Comparison of ENCODE assay signal across 12 cellular contexts in genomic region chr18:69956037-69956436, GRCh38. TPM values are rescaled to one million over a fixed set of nuclear protein-coding genes. Genes with fewer than 3 reads are reported as not detected.
DNase-seq lines count a peak whose midpoint lies in the region; ATAC-seq, FAIRE-seq and TF ChIP-seq lines count a peak whose summit lies in the region.
"Had no signal": no experiment of that assay in that cellular context is flagged by ENCODE, and none has a peak within 500 bp of the region (broad histone marks: within the 10 kb centered on the region; RNA-seq: fewer than 3 reads in every experiment).

No MANE protein-coding gene starts in this region.

- TF ChIP-seq RAD21 in HepG2 (CRISPR knock-in tag; IDR thresholded peaks at IDR 0.05), result no peak

- intact Hi-C loops in right lobe of liver (cut with DNase I) (no loop called here), HepG2 (cut with micrococcal nuclease; ENCODE audit: unreplicated experiment) (no loop called here), transverse colon (cut with DNase I; ENCODE audit: low total_unique reads) (no loop called here)

- no peaks in the 10 kb centered on the region for H3K79me2 ChIP-seq in HepG2 (ENCODE audit: insufficient read depth, low read length)

- H3K9ac ChIP-seq in HepG2 (ENCODE audit: insufficient read depth, low read depth, low read length), result no peak overlapping the region
- H3K9ac ChIP-seq: BLaER1 had no signal

- H3K4me2 ChIP-seq in HepG2 (ENCODE audit: low read depth, low read length), result no peak overlapping the region
- H3K4me2 ChIP-seq: BLaER1 had no signal

- no peak for DNase-seq in right lobe of liver
- DNase-seq in HepG2 (ENCODE audit: low spot score), result no peak
- DNase-seq in activated naive CD4-positive, alpha-beta T cell treated with anti-CD3 and anti-CD28 coated beads, Interleukin-2, amount 10 ng/mL, durations not matched to agents 7 days and 5 days, result peak; percentile 47
- DNase-seq in transverse colon, result no peak
- DNase-seq in H54 (ENCODE audit: insufficient read length, low spot score), result no peak
- DNase-seq in GM13977 (ENCODE audit: low spot score), result no peak
- DNase-seq: activated B cell treated with CpG ODN at 0.5 μM for 24 hours, NCI-H2029 treated with DMSO at 0.1 percent for 48 hours had no signal

- TF ChIP-seq CTCF in right lobe of liver (IDR thresholded peaks at IDR 0.05) (no peak), HepG2 (CRISPR knock-in tag; IDR thresholded peaks at IDR 0.05) (no peak), transverse colon (IDR thresholded peaks at IDR 0.05) (no peak), GM13977 (IDR thresholded peaks at IDR 0.05; ENCODE audit: extremely low read depth, insufficient read depth, missing control alignments) (no peak)

- in situ Hi-C loops in HepG2 (cut with HindIII; ENCODE audit: extremely low pct_ligation_motif_present, low pct_unique_long_range_greater_than_20kb), result no loop called here
- in situ Hi-C loops in transverse colon (cut with MboI; ENCODE audit: low pct_ligation_motif_present in 1 of 4, low pct_unique_long_range_greater_than_20kb in 1 of 4, low sequenced_read_pairs in 3 of 4), result no loop called here
- in situ Hi-C loops in GM13977 (cut with MboI; ENCODE audit: low pct_unique_long_range_greater_than_20kb, low sequenced_read_pairs, unreplicated experiment), result no loop called here

- peaks cover 5% of the 10 kb centered on the region for H3K9me3 Mint-ChIP-seq in activated naive CD4-positive, alpha-beta T cell treated with anti-CD3 and anti-CD28 coated beads, Interleukin-2, amount 10 ng/mL, durations not matched to agents 7 days and 5 days

- WGBS in right lobe of liver (ENCODE audit: insufficient coverage, low coverage, low lambda C conversion rate, missing lambda C conversion rate), result 60% methylated on average over 2 of the region's 4 CpGs
- 82% methylated on average over 4 of the region's 4 CpGs for WGBS in HepG2 (ENCODE audit: low lambda C conversion rate)
- 29 to 67% methylated on average over 1 to 4 of the region's 4 CpGs for WGBS in transverse colon (ENCODE audit: low coverage in 1 of 2), 2 donors

- no peak for FAIRE-seq in HepG2 (lab: Jason Lieb, UNC)
- no peak for FAIRE-seq in H54 (lab: Jason Lieb, UNC)

- BruUV-seq in HepG2 (replicated peaks; lab: Mats Ljungman, UMichigan), result no TSS peak

- no peak overlapping the region for H3K4me3 ChIP-seq in right lobe of liver
- H3K4me3 ChIP-seq in HepG2 (replicated peaks in 1 of 3; ENCODE audit: insufficient read depth in 1 of 3, low read depth in 2 of 3, low read length in 3 of 3), result no peak overlapping the region
- H3K4me3 ChIP-seq in transverse colon, result no peak overlapping the region
- H3K4me3 ChIP-seq: BLaER1 had no signal

- H3K36me3 Mint-ChIP-seq in activated naive CD4-positive, alpha-beta T cell treated with anti-CD3 and anti-CD28 coated beads, Interleukin-2, amount 10 ng/mL, durations not matched to agents 7 days and 5 days, result peaks cover 20% of the 10 kb centered on the region

- CTCF ChIA-PET in HepG2 (lab: Yijun Ruan, JAX; ENCODE audit: low intra/inter-chr PET ratio, low total read pairs), result no interaction called here
- CTCF ChIA-PET in activated naive CD4-positive, alpha-beta T cell treated with anti-CD3 and anti-CD28 coated beads, Interleukin-2, amount 10 ng/mL, durations not matched to agents 7 days and 5 days (lab: Charles Lee), result interaction anchor here (0.7 to 1.4 kb wide), 8 partner anchors 9 to 70 kb away, joined by 3 to 8 read pairs (median 3); no protein-coding TSS in a partner anchor

- H3K27ac Mint-ChIP-seq in activated naive CD4-positive, alpha-beta T cell treated with anti-CD3 and anti-CD28 coated beads, Interleukin-2, amount 10 ng/mL, durations not matched to agents 7 days and 5 days, result no peak overlapping the region

- no peak for TF ChIP-seq POLR2A in right lobe of liver (IDR thresholded peaks at IDR 0.05)
- no peak for TF ChIP-seq POLR2A in HepG2 (IDR thresholded peaks at IDR 0.05; ENCODE audit: insufficient read depth in 1 of 2, low read depth in 2 of 2, low read length in 2 of 2)
- TF ChIP-seq POLR2A in transverse colon (IDR thresholded peaks at IDR 0.05), result no peak
- no peak for TF ChIP-seq POLR2A in H54 (IDR thresholded peaks at IDR 0.05; ENCODE audit: low read depth, low read length)

- no peaks in the 10 kb centered on the region for H3K27me3 Mint-ChIP-seq in activated naive CD4-positive, alpha-beta T cell treated with anti-CD3 and anti-CD28 coated beads, Interleukin-2, amount 10 ng/mL, durations not matched to agents 7 days and 5 days
- H3K27me3 Mint-ChIP-seq: activated B cell treated with CpG ODN at 0.5 μM for 24 hours had no signal

- H3K9me3 ChIP-seq in right lobe of liver, result no peaks in the 10 kb centered on the region
- no peaks in the 10 kb centered on the region for H3K9me3 ChIP-seq in HepG2 (ENCODE audit: low read length)
- no peaks in the 10 kb centered on the region for H3K9me3 ChIP-seq in transverse colon
- H3K9me3 ChIP-seq: BLaER1 had no signal

- H3K4me1 Mint-ChIP-seq in activated naive CD4-positive, alpha-beta T cell treated with anti-CD3 and anti-CD28 coated beads, Interleukin-2, amount 10 ng/mL, durations not matched to agents 7 days and 5 days, result peaks cover 35% of the 10 kb centered on the region

- no peaks in the 10 kb centered on the region for H3K27me3 ChIP-seq in right lobe of liver
- H3K27me3 ChIP-seq in HepG2 (ENCODE audit: control insufficient read depth in 1 of 2, insufficient read depth in 2 of 2, low read length in 2 of 2), result no peaks in the 10 kb centered on the region
- no peaks in the 10 kb centered on the region for H3K27me3 ChIP-seq in transverse colon
- H3K27me3 ChIP-seq: BLaER1 had no signal

- no peaks in the 10 kb centered on the region for H3K4me1 ChIP-seq in right lobe of liver
- peaks cover 8% of the 10 kb centered on the region; the same call in 1 of the 2 replicates for H3K4me1 ChIP-seq in HepG2 (ENCODE audit: insufficient read depth, low read length)
- H3K4me1 ChIP-seq in transverse colon, result peaks cover 0 to 4% (median 0%) of the 10 kb centered on the region in 4 donors
- H3K4me1 ChIP-seq: BLaER1 had no signal

- H2AFZ ChIP-seq in HepG2 (ENCODE audit: low read length), result no peak overlapping the region

- H3K27ac ChIP-seq in right lobe of liver (peak overlapping the region; percentile 5 to 18 (median 11)), HepG2 (ENCODE audit: extremely low read length, insufficient read depth, low read length) (no peak overlapping the region), transverse colon (peak overlapping the region in 3 of 4 donors; percentile 32 to 54 (median 35))
- H3K27ac ChIP-seq: BLaER1, RWPE1 had no signal

- ATAC-seq in right lobe of liver (peak in 2 of 4 donors; percentile 21 to 23), HepG2 (no peak), HG02870 (IDR thresholded peaks at IDR 0.05; ENCODE audit: unreplicated experiment) (peak; percentile 30), GM18517 (IDR thresholded peaks at IDR 0.05; ENCODE audit: unreplicated experiment) (no peak)

- H3K36me3 ChIP-seq in right lobe of liver, result no peaks in the 10 kb centered on the region
- H3K36me3 ChIP-seq in HepG2 (replicated peaks in 1 of 2; ENCODE audit: control insufficient read depth in 1 of 2, insufficient read depth in 2 of 2, low read length in 2 of 2), result no peaks in the 10 kb centered on the region
- no peaks in the 10 kb centered on the region for H3K36me3 ChIP-seq in transverse colon
- H3K36me3 ChIP-seq: BLaER1 had no signal

- no peak overlapping the region for H3K4me3 Mint-ChIP-seq in activated naive CD4-positive, alpha-beta T cell treated with anti-CD3 and anti-CD28 coated beads, Interleukin-2, amount 10 ng/mL, durations not matched to agents 7 days and 5 days
- H3K4me3 Mint-ChIP-seq: activated B cell treated with CpG ODN at 0.5 μM for 24 hours had no signal

- POLR2A ChIA-PET in HepG2 (lab: Yijun Ruan, JAX), result no interaction called here

- no peaks in the 10 kb centered on the region for H4K20me1 ChIP-seq in HepG2 (ENCODE audit: insufficient read depth, low read length)
- H4K20me1 ChIP-seq: BLaER1 had no signal

- TF ChIP-seq EP300 in HepG2 (IDR thresholded peaks at IDR 0.05; ENCODE audit: low read depth in 2 of 2, low read length in 2 of 2) (no peak), HepG2 (CRISPR knock-in tag; IDR thresholded peaks at IDR 0.05; ENCODE audit: borderline replicate concordance) (no peak), transverse colon (IDR thresholded peaks at IDR 0.05; ENCODE audit: low read depth) (no peak)

RNA-seq across cellular contexts. Expression of gene CD226, which starts 8.4 kb away (rescaled TPM):
- total RNA-seq in right lobe of liver (1 to 10 TPM in 5 of 6 experiments, under 1 TPM in 1; 0.68 to 3.8 (median 2.1) TPM), HepG2 (2016; rRNA removed; fragmentation: Illumina TruSeq; extraction: Trizol) (0.15 and 0.77 TPM in 2 replicates), transverse colon (10 to 100 TPM in 1 of 4 donors, 1 to 10 TPM in 2, under 1 TPM in 1; 0.96 to 16.8 (median 4.0) TPM)
- total RNA-seq in HepG2 (2016; cell fraction: cytosol; rRNA removed; fragmentation: Illumina TruSeq; extraction: Trizol; ENCODE audit: low read depth), result 4.7 and 5.9 TPM in 2 replicates
- 0.10 and 0.63 TPM in 2 replicates for total RNA-seq in HepG2 (2016; cell fraction: insoluble cytoplasmic fraction; rRNA removed; fragmentation: Illumina TruSeq; extraction: Trizol)
- total RNA-seq in HepG2 (2016; cell fraction: membrane; rRNA removed; fragmentation: Illumina TruSeq; extraction: Trizol), result 0.77 and 1.1 TPM in 2 replicates
- total RNA-seq in HepG2 (2016; cell fraction: nucleus; rRNA removed; fragmentation: Illumina TruSeq; extraction: Trizol), result 1.7 TPM in 2 replicates
- polyA plus RNA-seq in HepG2 (2011; rRNA removed), result 0.13 and 0.20 TPM in 2 replicates
- polyA plus RNA-seq in HepG2 (2011; cell fraction: cytosol; rRNA removed), result 0.05 and 0.10 TPM in 2 replicates
- 0.40 and 0.45 TPM in 2 replicates for polyA plus RNA-seq in HepG2 (2011; cell fraction: nucleus; rRNA removed)
- polyA plus RNA-seq in HepG2 (2012), result 0.04 and 0.25 TPM in 2 replicates
- 0.02 TPM in 1 of 2 replicates, not detected in the other for polyA plus RNA-seq in HepG2 (2016; cell fraction: cytosol; fragmentation: Illumina TruSeq; extraction: Trizol; ENCODE audit: low read depth)
- 0.17 TPM in 1 of 2 replicates, not detected in the other for polyA plus RNA-seq in HepG2 (2016; cell fraction: insoluble cytoplasmic fraction; fragmentation: Illumina TruSeq; extraction: Trizol; ENCODE audit: low read depth)
- polyA plus RNA-seq in HepG2 (2016; cell fraction: membrane; fragmentation: Illumina TruSeq; extraction: Trizol; ENCODE audit: low read depth), result 0.12 TPM in 1 of 2 replicates, not detected in the other
- 0.67 and 0.85 TPM in 2 replicates for polyA plus RNA-seq in HepG2 (2016; cell fraction: nucleus; fragmentation: Illumina TruSeq; extraction: Trizol; ENCODE audit: insufficient read depth, low read depth)
- 1.4 and 4.0 TPM in 2 replicates for polyA minus RNA-seq in HepG2 (2011; rRNA and poly(A)+ RNA removed; ENCODE audit: low replicate concordance)
- 0.79 TPM in 1 of 2 replicates, not detected in the other for polyA minus RNA-seq in HepG2 (2011; cell fraction: cytosol; rRNA and poly(A)+ RNA removed)
- 1.5 and 1.9 TPM in 2 replicates for polyA minus RNA-seq in HepG2 (2011; cell fraction: nucleus; rRNA and poly(A)+ RNA removed)
